Comparison of ENCODE assay signal across 8 cellular contexts in the genomic region with DNA sequence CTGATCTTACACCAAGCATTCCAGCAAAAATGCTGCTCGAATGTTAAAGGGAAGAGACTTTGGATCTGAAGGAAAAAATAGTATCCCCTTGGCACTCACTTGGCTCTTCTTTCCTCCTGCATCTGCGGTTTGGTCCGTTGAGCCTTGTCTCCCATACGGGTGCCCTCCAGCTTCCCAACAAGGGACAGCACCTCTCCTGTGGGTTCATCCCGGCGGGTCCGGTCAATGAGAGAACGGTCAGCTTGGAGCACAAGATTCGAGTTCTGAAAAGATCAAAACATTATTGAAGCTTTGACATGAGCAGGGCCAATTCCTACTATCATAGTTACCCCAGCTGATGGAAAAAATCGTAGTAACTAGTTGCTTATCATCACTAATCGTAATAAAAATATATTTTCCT. TPM values are rescaled to one million over a fixed set of nuclear protein-coding genes. Genes with fewer than 3 reads are reported as not detected.
DNase-seq lines count a peak whose midpoint lies in the region; ATAC-seq, FAIRE-seq and TF ChIP-seq lines count a peak whose summit lies in the region.

No MANE protein-coding gene starts in this region.

- no peaks in the 10 kb centered on the region for H3K27me3 ChIP-seq in HUES64 (ENCODE audit: insufficient read depth, low read length)
- no peaks in the 10 kb centered on the region for H3K27me3 ChIP-seq in mammary epithelial cell (ENCODE audit: insufficient read depth, low read length)
- no peaks in the 10 kb centered on the region for H3K27me3 ChIP-seq in mucosa of stomach (ENCODE audit: control insufficient read depth, insufficient read depth, low read length)

- POLR2A ChIA-PET in A549 (lab: Yijun Ruan, JAX), result interaction anchor here (1.6 to 2.2 kb wide), 3 partner anchors 15 to 21 kb away, joined by 5 to 22 read pairs (median 8); no protein-coding TSS in a partner anchor

- H3K27ac ChIP-seq in A549 (peak overlapping the region; percentile 93 to 98), HUES64 (ENCODE audit: low read depth, low read length) (no peak overlapping the region), mammary epithelial cell (ENCODE audit: insufficient read depth, low read depth, low read length) (peak overlapping the region; percentile 79)

- TF ChIP-seq RAD21 in A549 (conservative IDR thresholded peaks at IDR 0.05 in 1 of 2, IDR thresholded peaks at IDR 0.05 in 1 of 2), result no peak

- CTCF ChIA-PET in A549 (lab: Yijun Ruan, JAX), result interaction anchor here (0.9 kb wide), 2 partner anchors 20 to 38 kb away, joined by 3 to 4 read pairs; a partner anchor contains a TSS
- CTCF ChIA-PET in mammary epithelial cell (lab: Charles Lee; ENCODE audit: low non-redundant PET), result no interaction called here

- WGBS in A549 (ENCODE audit: missing lambda C conversion rate), result 15% methylated on average over 11 of the region's 11 CpGs
- 65% methylated on average over 10 of the region's 11 CpGs for WGBS in HUES64
- WGBS in mammary epithelial cell (ENCODE audit: low coverage, missing lambda C conversion rate), result 65% methylated on average over 11 of the region's 11 CpGs

- H3K79me2 ChIP-seq in mammary epithelial cell (ENCODE audit: insufficient read depth, low read length), result peaks cover 48% of the 10 kb centered on the region

- H3K4me3 ChIP-seq in A549 (peak overlapping the region; percentile 95), HUES64 (ENCODE audit: low read length) (peak overlapping the region; percentile 99), mammary epithelial cell (replicated peaks in 1 of 3; ENCODE audit: insufficient read depth in 1 of 3, low read depth in 2 of 3, low read length in 3 of 3) (peak overlapping the region; percentile 74 to 97 (median 84)), mucosa of stomach (ENCODE audit: low read length) (peak overlapping the region; percentile 80)

- no peaks in the 10 kb centered on the region for H4K20me1 ChIP-seq in mammary epithelial cell (ENCODE audit: insufficient read depth, low read length)

- no peak overlapping the region for H2AFZ ChIP-seq in mammary epithelial cell (ENCODE audit: low read depth, low read length)

- peaks cover 16% of the 10 kb centered on the region for H3K4me1 ChIP-seq in A549
- H3K4me1 ChIP-seq in HUES64 (ENCODE audit: insufficient read depth, low read length), result peaks cover 13% of the 10 kb centered on the region; the same call in 1 of the 2 replicates
- peaks cover 15% of the 10 kb centered on the region for H3K4me1 ChIP-seq in mammary epithelial cell (ENCODE audit: insufficient read depth, low read length)
- peaks cover 11% of the 10 kb centered on the region for H3K4me1 ChIP-seq in mucosa of stomach (ENCODE audit: control insufficient read depth, insufficient read depth, low read length)

- FAIRE-seq in A549 (lab: Jason Lieb, UNC), result no peak

- in situ Hi-C loops in mammary epithelial cell (cut with MboI; ENCODE audit: low sequenced_read_pairs in 2 of 2), result loop anchor here in 1 of 2 donors (25.0 kb wide), 1 partner anchor 208 kb away; a partner anchor contains a TSS

- peak overlapping the region; percentile 84 for H3K4me2 ChIP-seq in A549
- H3K4me2 ChIP-seq in mammary epithelial cell (ENCODE audit: insufficient read depth, low read depth, low read length), result peak overlapping the region; percentile 74

- TF ChIP-seq CTCF in A549 (IDR thresholded peaks at IDR 0.05), result no peak
- TF ChIP-seq CTCF in mammary epithelial cell (conservative IDR thresholded peaks at IDR 0.05 in 1 of 2, IDR thresholded peaks at IDR 0.05 in 1 of 2; ENCODE audit: extremely low read depth in 1 of 2, insufficient read depth in 1 of 2, low read depth in 1 of 2, low read length in 2 of 2), result no peak

- no peak for ATAC-seq in A549
- no peak for ATAC-seq in HG03280 (IDR thresholded peaks at IDR 0.05; ENCODE audit: unreplicated experiment)

- no peak for TF ChIP-seq POLR2A in A549 (IDR thresholded peaks at IDR 0.05; ENCODE audit: low read length)

- DNase-seq in A549 (ENCODE audit: low read depth in 1 of 2, low spot score in 1 of 2), result no peak
- DNase-seq in mammary epithelial cell, result no peak
- no peak for DNase-seq in DMS 273 (lab: John Stamatoyannopoulos, UW; ENCODE audit: unreplicated experiment)
- DNase-seq in iPS-NIHi7 (ENCODE audit: extremely low spot score), result no peak
- DNase-seq in NCI-H1436 (lab: John Stamatoyannopoulos, UW), result no peak

- dilution Hi-C loops in mammary epithelial cell (cut with HindIII; ENCODE audit: low sequenced_read_pairs), result no loop called here

- intact Hi-C loops in mammary epithelial cell (cut with micrococcal nuclease), result loop anchor here (1.0 kb wide), 3 partner anchors 26 to 205 kb away; no protein-coding TSS in a partner anchor

- H3K9ac ChIP-seq in HUES64 (ENCODE audit: low read depth, low read length) (peak overlapping the region; percentile 91), mammary epithelial cell (ENCODE audit: insufficient read depth, low read length) (peak overlapping the region; percentile 88), mucosa of stomach (ENCODE audit: low read length) (peak overlapping the region; percentile 82)

- no TSS peak for BruUV-seq in mammary epithelial cell (replicated peaks; lab: Mats Ljungman, UMichigan)

- H3K9me3 ChIP-seq in A549 (no peaks in the 10 kb centered on the region), HUES64 (ENCODE audit: insufficient read depth, low read depth, low read length) (no peaks in the 10 kb centered on the region), mammary epithelial cell (replicated peaks; ENCODE audit: insufficient read depth, low read length) (no peaks in the 10 kb centered on the region), mucosa of stomach (ENCODE audit: control insufficient read depth, low read length) (no peaks in the 10 kb centered on the region)

- H3K36me3 ChIP-seq in HUES64 (ENCODE audit: insufficient read depth, low read length), result peaks cover 47% of the 10 kb centered on the region
- peaks cover 26% of the 10 kb centered on the region for H3K36me3 ChIP-seq in mammary epithelial cell (ENCODE audit: insufficient read depth, low read length)
- peaks cover 5% of the 10 kb centered on the region for H3K36me3 ChIP-seq in mucosa of stomach (ENCODE audit: control insufficient read depth, insufficient read depth, low read length)

- TF ChIP-seq EP300 in A549 (IDR thresholded peaks at IDR 0.05), result no peak

TF ChIP-seq in A549, 52 proteins besides CTCF, POLR2A, EP300 and RAD21 (continues in another document):
- TF ChIP-seq NR3C1 (IDR thresholded peaks at IDR 0.05), result no peak
- TF ChIP-seq FOXS1 (CRISPR knock-in tag; IDR thresholded peaks at IDR 0.05), result no peak
- no peak for TF ChIP-seq HOXB13 (CRISPR knock-in tag; IDR thresholded peaks at IDR 0.05; ENCODE audit: low read depth)
- TF ChIP-seq MYC (IDR thresholded peaks at IDR 0.05; ENCODE audit: borderline replicate concordance, low read length), result no peak
- no peak for TF ChIP-seq FOSL2 (IDR thresholded peaks at IDR 0.05)
- no peak for TF ChIP-seq FOSL2 (CRISPR knock-in tag; IDR thresholded peaks at IDR 0.05)

RNA-seq across cellular contexts. Expression of a gene that starts 0.7 kb away (rescaled TPM):
- polyA plus RNA-seq in A549 (2011; rRNA removed), result 202 and 315 TPM in 2 replicates
- 194 and 218 TPM in 2 replicates for polyA plus RNA-seq in A549 (2012; cell fraction: cytosol; rRNA removed)
- polyA plus RNA-seq in A549 (2012; cell fraction: nucleus; rRNA removed), result 571 and 581 TPM in 2 replicates
- 118 to 128 TPM (median 124 TPM) in 3 replicates for polyA plus RNA-seq in A549 (2017; fragmentation: RNase III; extraction: RNeasy Plus Mini Kit Qiagen cat#74134 plus additional on column Dnase treatment)
- polyA minus RNA-seq in A549 (2011; rRNA and poly(A)+ RNA removed), result 553 and 613 TPM in 2 replicates
- 135 TPM for polyA plus RNA-seq in HUES64 (2013, experiment 1 of 2)
- 130 TPM for polyA plus RNA-seq in HUES64 (2013, experiment 2 of 2)
- total RNA-seq in mammary epithelial cell, result 10 to 100 TPM; 45.5 to 93.8 TPM
- polyA plus RNA-seq in mammary epithelial cell, result 108 TPM
- polyA minus RNA-seq in mammary epithelial cell, result 191 TPM

RNA-seq across cellular contexts. Expression of a gene that starts 20.5 kb away (rescaled TPM):
- polyA plus RNA-seq in A549 (2011; rRNA removed), result not detected in 2 replicates
- polyA plus RNA-seq in A549 (2012; cell fraction: cytosol; rRNA removed), result not detected in 2 replicates
- polyA plus RNA-seq in A549 (2012; cell fraction: nucleus; rRNA removed), result not detected in 2 replicates
- not detected in 3 replicates for polyA plus RNA-seq in A549 (2017; fragmentation: RNase III; extraction: RNeasy Plus Mini Kit Qiagen cat#74134 plus additional on column Dnase treatment)
- polyA minus RNA-seq in A549 (2011; rRNA and poly(A)+ RNA removed), result not detected in 2 replicates
- polyA plus RNA-seq in HUES64 (2013, experiment 1 of 2), result 5.9 TPM
- 7.0 TPM for polyA plus RNA-seq in HUES64 (2013, experiment 2 of 2)
- total RNA-seq in mammary epithelial cell, result 1 to 10 TPM in 1 of 2 donors, under 1 TPM in 1; 0.28 to 1.3 TPM
- polyA plus RNA-seq in mammary epithelial cell, result 0.17 TPM
- not detected for polyA minus RNA-seq in mammary epithelial cell

RNA-seq across cellular contexts. Expression of a gene that starts 31.0 kb away (rescaled TPM):
- polyA plus RNA-seq in A549 (2011; rRNA removed) (41.5 and 53.3 TPM in 2 replicates), A549 (2017; fragmentation: RNase III; extraction: RNeasy Plus Mini Kit Qiagen cat#74134 plus additional on column Dnase treatment) (43.0 to 47.1 TPM (median 45.4 TPM) in 3 replicates), mammary epithelial cell (34.5 TPM)
- polyA plus RNA-seq in A549 (2012; cell fraction: cytosol; rRNA removed), result 50.1 and 50.3 TPM in 2 replicates
- polyA plus RNA-seq in A549 (2012; cell fraction: nucleus; rRNA removed), result 48.9 and 62.9 TPM in 2 replicates
- 38.6 and 44.3 TPM in 2 replicates for polyA minus RNA-seq in A549 (2011; rRNA and poly(A)+ RNA removed)
- 48.8 TPM for polyA plus RNA-seq in HUES64 (2013, experiment 1 of 2)
- 53.4 TPM for polyA plus RNA-seq in HUES64 (2013, experiment 2 of 2)
- 10 to 100 TPM in 1 of 2 donors, 1 to 10 TPM in 1; 1.2 to 21.1 TPM for total RNA-seq in mammary epithelial cell
- 46.3 TPM for polyA minus RNA-seq in mammary epithelial cell

RNA-seq across cellular contexts. Expression of a gene that starts 38.6 kb away (rescaled TPM):
- polyA plus RNA-seq in A549 (2011; rRNA removed), result 99.7 and 123 TPM in 2 replicates
- polyA plus RNA-seq in A549 (2012; cell fraction: cytosol; rRNA removed), result 156 and 179 TPM in 2 replicates
- 194 and 209 TPM in 2 replicates for polyA plus RNA-seq in A549 (2012; cell fraction: nucleus; rRNA removed)
- 83.2 to 88.4 TPM (median 87.6 TPM) in 3 replicates for polyA plus RNA-seq in A549 (2017; fragmentation: RNase III; extraction: RNeasy Plus Mini Kit Qiagen cat#74134 plus additional on column Dnase treatment)
- 110 and 132 TPM in 2 replicates for polyA minus RNA-seq in A549 (2011; rRNA and poly(A)+ RNA removed)
- 50.8 TPM for polyA plus RNA-seq in HUES64 (2013, experiment 1 of 2)
- polyA plus RNA-seq in HUES64 (2013, experiment 2 of 2), result 46.6 TPM
- 10 to 100 TPM; 64.5 to 93.9 TPM for total RNA-seq in mammary epithelial cell
- 92.4 TPM for polyA plus RNA-seq in mammary epithelial cell
- polyA minus RNA-seq in mammary epithelial cell, result 108 TPM

RNA-seq across cellular contexts. Expression of a gene that starts 38.8 kb away (rescaled TPM):
- polyA plus RNA-seq in A549 (2011; rRNA removed), result 38.7 and 45.3 TPM in 2 replicates
- polyA plus RNA-seq in A549 (2012; cell fraction: cytosol; rRNA removed), result 34.1 and 48.2 TPM in 2 replicates
- 36.7 and 42.3 TPM in 2 replicates for polyA plus RNA-seq in A549 (2012; cell fraction: nucleus; rRNA removed)
- polyA plus RNA-seq in A549 (2017; fragmentation: RNase III; extraction: RNeasy Plus Mini Kit Qiagen cat#74134 plus additional on column Dnase treatment), result 28.8 to 31.9 TPM (median 31.4 TPM) in 3 replicates
- polyA minus RNA-seq in A549 (2011; rRNA and poly(A)+ RNA removed), result 69.4 and 69.9 TPM in 2 replicates
- polyA plus RNA-seq in HUES64 (2013, experiment 1 of 2), result 16.8 TPM
- polyA plus RNA-seq in HUES64 (2013, experiment 2 of 2), result 16.8 TPM
- total RNA-seq in mammary epithelial cell, result 10 to 100 TPM; 39.9 to 43.8 TPM
- polyA plus RNA-seq in mammary epithelial cell, result 47.6 TPM
- 36.5 TPM for polyA minus RNA-seq in mammary epithelial cell
